20 cellular contexts compared by ENCODE assay signal in the genomic region with DNA sequence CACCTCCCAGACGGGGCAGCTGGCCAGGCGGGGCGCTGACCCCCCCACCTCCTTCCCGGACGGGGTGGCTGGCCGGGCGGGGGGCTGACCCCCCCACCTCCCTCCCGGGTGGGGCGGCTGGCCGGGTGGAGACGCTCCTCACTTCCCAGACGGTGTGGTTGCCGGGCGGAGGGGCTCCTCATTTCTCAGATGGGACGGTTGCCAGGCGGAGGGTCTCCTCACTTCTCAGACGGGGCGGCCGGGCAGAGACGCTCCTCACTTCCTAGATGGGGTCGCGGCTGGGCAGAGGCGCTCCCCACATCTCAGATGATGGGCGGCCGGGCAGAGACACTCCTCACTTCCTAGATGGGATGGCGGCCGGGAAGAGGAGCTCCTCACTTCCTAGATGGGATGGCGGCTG. TPM values are rescaled to one million over a fixed set of nuclear protein-coding genes. Genes with fewer than 3 reads are reported as not detected.
"Had no signal": no experiment of that assay in that cellular context is flagged by ENCODE, and none has a peak within 500 bp of the region (broad histone marks: within the 10 kb centered on the region; RNA-seq: fewer than 3 reads in every experiment).

No MANE protein-coding gene starts in this region.

RNA-seq across cellular contexts. Expression of a gene that starts 14.8 kb away (rescaled TPM):
- total RNA-seq: activated naive CD4-positive, alpha-beta T cell treated with anti-CD3 and anti-CD28 coated beads for 36 hours; activated naive CD4-positive, alpha-beta T cell treated with anti-CD3 and anti-CD28 coated beads, Interleukin-2, amount 50 U/mL, for 72 hours; activated naive CD8-positive, alpha-beta T cell treated with anti-CD3 and anti-CD28 coated beads for 36 hours; activated naive CD8-positive, alpha-beta T cell treated with anti-CD3 and anti-CD28 coated beads, Interleukin-2, amount 10 ng/mL, durations not matched to agents 7 days and 5 days; activated T-cell treated with anti-CD3 and anti-CD28 coated beads, Interleukin-2, amount 50 U/mL, for 4 hours; activated T-cell treated with anti-CD3 and anti-CD28 coated beads, Interleukin-2, amount 50 U/mL, for 72 hours; activated T-helper 1 cell treated with anti-CD3 and anti-CD28 coated beads, Interleukin-12 subunit alpha, Interleukin-12 subunit beta, Interleukin-2, Interleukin-4 antibody, amounts not matched to agents 30 ng/mL and 10 ng/mL and 1 ng/mL, durations not matched to agents 14 hours and 24 hours and 36 hours; activated T-helper 17 cell treated with anti-CD3 and anti-CD28 coated beads, Interleukin-2, amount 50 U/mL, for 72 hours; activated T-helper 2 cell treated with anti-CD3 and anti-CD28 coated beads, Interferon-gamma antibody, Interleukin-2, Interleukin-4, amounts not matched to agents 10 μg/mL and 5 μg/mL and 100 μg/mL, durations not matched to agents 14 hours and 24 hours and 36 hours; adrenal gland; aorta; ascending aorta; astrocyte; body of pancreas; breast epithelium; bronchial epithelial cell; cardiac muscle cell; cardiac septum; cerebellum had no signal
- polyA plus RNA-seq: adipose tissue, adrenal gland, aorta, cardiac muscle cell had no signal

RNA-seq across cellular contexts. Expression of a gene that starts 16.3 kb away (rescaled TPM):
- total RNA-seq: activated naive CD4-positive, alpha-beta T cell treated with anti-CD3 and anti-CD28 coated beads for 36 hours; activated naive CD4-positive, alpha-beta T cell treated with anti-CD3 and anti-CD28 coated beads, Interleukin-2, amount 50 U/mL, for 72 hours; activated naive CD8-positive, alpha-beta T cell treated with anti-CD3 and anti-CD28 coated beads for 36 hours; activated naive CD8-positive, alpha-beta T cell treated with anti-CD3 and anti-CD28 coated beads, Interleukin-2, amount 10 ng/mL, durations not matched to agents 7 days and 5 days; activated T-cell treated with anti-CD3 and anti-CD28 coated beads, Interleukin-2, amount 50 U/mL, for 4 hours; activated T-cell treated with anti-CD3 and anti-CD28 coated beads, Interleukin-2, amount 50 U/mL, for 72 hours; activated T-helper 1 cell treated with anti-CD3 and anti-CD28 coated beads, Interleukin-12 subunit alpha, Interleukin-12 subunit beta, Interleukin-2, Interleukin-4 antibody, amounts not matched to agents 30 ng/mL and 10 ng/mL and 1 ng/mL, durations not matched to agents 14 hours and 24 hours and 36 hours; activated T-helper 17 cell treated with anti-CD3 and anti-CD28 coated beads, Interleukin-2, amount 50 U/mL, for 72 hours; activated T-helper 2 cell treated with anti-CD3 and anti-CD28 coated beads, Interferon-gamma antibody, Interleukin-2, Interleukin-4, amounts not matched to agents 10 μg/mL and 5 μg/mL and 100 μg/mL, durations not matched to agents 14 hours and 24 hours and 36 hours; adrenal gland; aorta; ascending aorta; astrocyte; body of pancreas; breast epithelium; bronchial epithelial cell; cardiac muscle cell; cardiac septum; cerebellum had no signal
- polyA plus RNA-seq: adipose tissue, adrenal gland, aorta, cardiac muscle cell had no signal

RNA-seq across cellular contexts. Expression of a gene that starts 24.2 kb away (rescaled TPM):
- total RNA-seq: activated naive CD4-positive, alpha-beta T cell treated with anti-CD3 and anti-CD28 coated beads for 36 hours; activated naive CD4-positive, alpha-beta T cell treated with anti-CD3 and anti-CD28 coated beads, Interleukin-2, amount 50 U/mL, for 72 hours; activated naive CD8-positive, alpha-beta T cell treated with anti-CD3 and anti-CD28 coated beads for 36 hours; activated naive CD8-positive, alpha-beta T cell treated with anti-CD3 and anti-CD28 coated beads, Interleukin-2, amount 10 ng/mL, durations not matched to agents 7 days and 5 days; activated T-cell treated with anti-CD3 and anti-CD28 coated beads, Interleukin-2, amount 50 U/mL, for 4 hours; activated T-cell treated with anti-CD3 and anti-CD28 coated beads, Interleukin-2, amount 50 U/mL, for 72 hours; activated T-helper 1 cell treated with anti-CD3 and anti-CD28 coated beads, Interleukin-12 subunit alpha, Interleukin-12 subunit beta, Interleukin-2, Interleukin-4 antibody, amounts not matched to agents 30 ng/mL and 10 ng/mL and 1 ng/mL, durations not matched to agents 14 hours and 24 hours and 36 hours; activated T-helper 17 cell treated with anti-CD3 and anti-CD28 coated beads, Interleukin-2, amount 50 U/mL, for 72 hours; activated T-helper 2 cell treated with anti-CD3 and anti-CD28 coated beads, Interferon-gamma antibody, Interleukin-2, Interleukin-4, amounts not matched to agents 10 μg/mL and 5 μg/mL and 100 μg/mL, durations not matched to agents 14 hours and 24 hours and 36 hours; adrenal gland; aorta; ascending aorta; astrocyte; body of pancreas; breast epithelium; bronchial epithelial cell; cardiac muscle cell; cardiac septum; cerebellum had no signal
- polyA plus RNA-seq: adipose tissue, adrenal gland, aorta, cardiac muscle cell had no signal

RNA-seq across cellular contexts. Expression of a gene that starts 56.0 kb away (rescaled TPM):
- total RNA-seq: activated naive CD4-positive, alpha-beta T cell treated with anti-CD3 and anti-CD28 coated beads for 36 hours; activated naive CD4-positive, alpha-beta T cell treated with anti-CD3 and anti-CD28 coated beads, Interleukin-2, amount 50 U/mL, for 72 hours; activated naive CD8-positive, alpha-beta T cell treated with anti-CD3 and anti-CD28 coated beads for 36 hours; activated naive CD8-positive, alpha-beta T cell treated with anti-CD3 and anti-CD28 coated beads, Interleukin-2, amount 10 ng/mL, durations not matched to agents 7 days and 5 days; activated T-cell treated with anti-CD3 and anti-CD28 coated beads, Interleukin-2, amount 50 U/mL, for 4 hours; activated T-cell treated with anti-CD3 and anti-CD28 coated beads, Interleukin-2, amount 50 U/mL, for 72 hours; activated T-helper 1 cell treated with anti-CD3 and anti-CD28 coated beads, Interleukin-12 subunit alpha, Interleukin-12 subunit beta, Interleukin-2, Interleukin-4 antibody, amounts not matched to agents 30 ng/mL and 10 ng/mL and 1 ng/mL, durations not matched to agents 14 hours and 24 hours and 36 hours; activated T-helper 17 cell treated with anti-CD3 and anti-CD28 coated beads, Interleukin-2, amount 50 U/mL, for 72 hours; activated T-helper 2 cell treated with anti-CD3 and anti-CD28 coated beads, Interferon-gamma antibody, Interleukin-2, Interleukin-4, amounts not matched to agents 10 μg/mL and 5 μg/mL and 100 μg/mL, durations not matched to agents 14 hours and 24 hours and 36 hours; adrenal gland; aorta; ascending aorta; astrocyte; body of pancreas; breast epithelium; bronchial epithelial cell; cardiac muscle cell; cardiac septum; cerebellum had no signal
- polyA plus RNA-seq: adipose tissue, adrenal gland, aorta, cardiac muscle cell had no signal

RNA-seq across cellular contexts. Expression of a gene that starts 59.0 kb away (rescaled TPM):
- total RNA-seq: activated naive CD4-positive, alpha-beta T cell treated with anti-CD3 and anti-CD28 coated beads for 36 hours; activated naive CD4-positive, alpha-beta T cell treated with anti-CD3 and anti-CD28 coated beads, Interleukin-2, amount 50 U/mL, for 72 hours; activated naive CD8-positive, alpha-beta T cell treated with anti-CD3 and anti-CD28 coated beads for 36 hours; activated naive CD8-positive, alpha-beta T cell treated with anti-CD3 and anti-CD28 coated beads, Interleukin-2, amount 10 ng/mL, durations not matched to agents 7 days and 5 days; activated T-cell treated with anti-CD3 and anti-CD28 coated beads, Interleukin-2, amount 50 U/mL, for 4 hours; activated T-cell treated with anti-CD3 and anti-CD28 coated beads, Interleukin-2, amount 50 U/mL, for 72 hours; activated T-helper 1 cell treated with anti-CD3 and anti-CD28 coated beads, Interleukin-12 subunit alpha, Interleukin-12 subunit beta, Interleukin-2, Interleukin-4 antibody, amounts not matched to agents 30 ng/mL and 10 ng/mL and 1 ng/mL, durations not matched to agents 14 hours and 24 hours and 36 hours; activated T-helper 17 cell treated with anti-CD3 and anti-CD28 coated beads, Interleukin-2, amount 50 U/mL, for 72 hours; activated T-helper 2 cell treated with anti-CD3 and anti-CD28 coated beads, Interferon-gamma antibody, Interleukin-2, Interleukin-4, amounts not matched to agents 10 μg/mL and 5 μg/mL and 100 μg/mL, durations not matched to agents 14 hours and 24 hours and 36 hours; adrenal gland; aorta; ascending aorta; astrocyte; body of pancreas; breast epithelium; bronchial epithelial cell; cardiac muscle cell; cardiac septum; cerebellum had no signal
- polyA plus RNA-seq: adipose tissue, adrenal gland, cardiac muscle cell had no signal
